Comparison of ENCODE assay signal across 9 cellular contexts in genomic region chr3:83523470-83524073, GRCh38.
DNase-seq lines count a peak whose midpoint lies in the region; ATAC-seq, FAIRE-seq and TF ChIP-seq lines count a peak whose summit lies in the region.
"Had no signal": no experiment of that assay in that cellular context is flagged by ENCODE, and none has a peak within 500 bp of the region (broad histone marks: within the 10 kb centered on the region; RNA-seq: fewer than 3 reads in every experiment).

No MANE protein-coding gene starts in this region.

- H3K9me3 ChIP-seq in H1 (ENCODE audit: insufficient read depth in 2 of 2, low read depth in 1 of 2, low read length in 1 of 2) (no peaks in the 10 kb centered on the region), mucosa of descending colon (no peaks in the 10 kb centered on the region), sigmoid colon (no peaks in the 10 kb centered on the region)

- H3K27ac ChIP-seq in H1 (ENCODE audit: low read depth, low read length) (no peak overlapping the region), sigmoid colon (no peak overlapping the region)

- no peak overlapping the region for H3K56ac ChIP-seq in H1 (replicated peaks; ENCODE audit: insufficient read length, low read depth, low read length)

- no peaks in the 10 kb centered on the region for H3K23me2 ChIP-seq in H1 (ENCODE audit: low read depth, low read length)

- H3K36me3 ChIP-seq in H1 (ENCODE audit: control insufficient read depth in 2 of 4, insufficient read depth in 4 of 4, low read length in 3 of 4) (no peaks in the 10 kb centered on the region), mucosa of descending colon (ENCODE audit: low read depth) (no peaks in the 10 kb centered on the region), sigmoid colon (no peaks in the 10 kb centered on the region)

- H3K4me1 ChIP-seq in H1 (replicated peaks in 1 of 4; ENCODE audit: control insufficient read depth in 3 of 4, insufficient read depth in 4 of 4, low read length in 3 of 4) (no peaks in the 10 kb centered on the region), mucosa of descending colon (ENCODE audit: low read depth) (no peaks in the 10 kb centered on the region), sigmoid colon (no peaks in the 10 kb centered on the region)

- peak; percentile 97 for TF ChIP-seq RAD21 in H1 (IDR thresholded peaks at IDR 0.05 in 1 of 2, conservative IDR thresholded peaks at IDR 0.05 in 1 of 2; ENCODE audit: low read depth in 2 of 2, low read length in 2 of 2)

- no peak overlapping the region for H3K14ac ChIP-seq in H1 (ENCODE audit: insufficient read length)

- H2BK20ac ChIP-seq in H1 (ENCODE audit: low read length) = no peak overlapping the region

- H4K91ac ChIP-seq in H1 (replicated peaks; ENCODE audit: insufficient read length, low read length) = no peak overlapping the region

- no peak overlapping the region for H3K4me2 ChIP-seq in H1 (ENCODE audit: insufficient read depth in 1 of 2, low read depth in 2 of 2, low read length in 2 of 2)

- ATAC-seq in GM21367 (IDR thresholded peaks at IDR 0.05; ENCODE audit: unreplicated experiment) (peak; percentile 78), mucosa of descending colon (peak; percentile 47)

- TF ChIP-seq EP300 in H1 (IDR thresholded peaks at IDR 0.05; ENCODE audit: borderline replicate concordance in 1 of 2, low read depth in 2 of 2, low read length in 2 of 2) (no peak), sigmoid colon (IDR thresholded peaks at IDR 0.05) (no peak)

- POLR2A ChIA-PET in H1 (lab: Charles Lee; ENCODE audit: partially characterized antibody) = no interaction called here

- no peak for TF ChIP-seq POLR2A in H1 (IDR thresholded peaks at IDR 0.05; ENCODE audit: control extremely low read depth in 1 of 2, low read depth in 2 of 2, low read length in 2 of 2)
- TF ChIP-seq POLR2A in sigmoid colon (IDR thresholded peaks at IDR 0.05) = no peak

- no peak overlapping the region for H2AK5ac ChIP-seq in H1 (ENCODE audit: low read depth, low read length)

- H3K18ac ChIP-seq in H1 (ENCODE audit: extremely low read depth, low read length) = no peak overlapping the region

- 19% methylated on average over 7 of the region's 7 CpGs; no CpG with 5 or more reads in 1 of the 2 experiments for WGBS in H1 (ENCODE audit: extremely low coverage in 1 of 2, insufficient coverage in 1 of 2, insufficient read length in 1 of 2, insufficient replicate concordance in 2 of 2, low coverage in 1 of 2, low lambda C conversion rate in 2 of 2, missing lambda C conversion rate in 1 of 2), 2 experiments
- WGBS in sigmoid colon, 2 donors = 8 to 10% methylated on average over 7 of the region's 7 CpGs

- peak; percentile 31 to 87 (median 67) for TF ChIP-seq CTCF in H1 (IDR thresholded peaks at IDR 0.05; ENCODE audit: control extremely low read depth in 1 of 3, insufficient read depth in 1 of 3, low read depth in 1 of 3, low read length in 3 of 3)
- TF ChIP-seq CTCF in mucosa of descending colon (IDR thresholded peaks at IDR 0.05) = no peak
- TF ChIP-seq CTCF in sigmoid colon (IDR thresholded peaks at IDR 0.05) = peak in 2 of 4 experiments; percentile 18 to 31

- no peak overlapping the region for H4K8ac ChIP-seq in H1 (ENCODE audit: extremely low read depth, insufficient read depth, low read length)

- H3K27me3 ChIP-seq in H1 (replicated peaks in 1 of 4; ENCODE audit: control insufficient read depth in 3 of 4, extremely low read depth in 1 of 4, insufficient read depth in 3 of 4, low read length in 3 of 4) (no peaks in the 10 kb centered on the region), sigmoid colon (no peaks in the 10 kb centered on the region)

- no peak overlapping the region for H3K4ac ChIP-seq in H1 (replicated peaks; ENCODE audit: insufficient read length, low read depth, low read length)

- H2AFZ ChIP-seq in H1 (ENCODE audit: low read length) = no peak overlapping the region

- no peak overlapping the region for H3K4me3 ChIP-seq in H1 (ENCODE audit: extremely low read depth in 1 of 4, insufficient read depth in 2 of 4, low read depth in 3 of 4, low read length in 4 of 4)
- no peak overlapping the region for H3K4me3 ChIP-seq in mucosa of descending colon
- H3K4me3 ChIP-seq in sigmoid colon = no peak overlapping the region

- H2BK12ac ChIP-seq in H1 (ENCODE audit: low read depth, low read length) = no peak overlapping the region

- H4K5ac ChIP-seq in H1 (ENCODE audit: insufficient read length, low read depth, low read length) = no peak overlapping the region

- intact Hi-C loops in mucosa of descending colon (cut with DNase I, micrococcal nuclease) = no loop called here
- intact Hi-C loops in sigmoid colon (cut with DNase I) = no loop called here

- no peak overlapping the region for H3K23ac ChIP-seq in H1 (ENCODE audit: insufficient read length)

- DNase-seq in DMS53 treated with DMSO at 0.1 percent for 48 hours (lab: John Stamatoyannopoulos, UW; ENCODE audit: unreplicated experiment) (peak; percentile 12), HS-27A (ENCODE audit: low read depth) (peak; percentile 69), NOMO-1 treated with dmso at 0.1 percent for 144 hours (lab: John Stamatoyannopoulos, UW; ENCODE audit: unreplicated experiment) (peak; percentile 21), H1 (ENCODE audit: low read depth in 1 of 2, low spot score in 2 of 2) (peak; percentile 36 to 54), mucosa of descending colon (peak in 1 of 3 donors; percentile 31), NCI-H2196 treated with DMSO at 0.1 percent for 48 hours (lab: John Stamatoyannopoulos, UW; ENCODE audit: unreplicated experiment) (no peak), sigmoid colon (no peak)
- DNase-seq: IMR-90 had no signal

- H2BK120ac ChIP-seq in H1 (replicated peaks; ENCODE audit: low read depth, low read length) = no peak overlapping the region

- CTCF ChIA-PET in H1 (lab: Charles Lee; ENCODE audit: partially characterized antibody) = interaction anchor here (0.7 kb wide), 1 partner anchor 869 kb away, joined by 3 read pairs; no protein-coding TSS in a partner anchor

- no peak overlapping the region for H2BK5ac ChIP-seq in H1 (ENCODE audit: low read depth, low read length)

- peak; percentile 99 for FAIRE-seq in H1 (lab: Jason Lieb, UNC)

- no peak overlapping the region for H2BK15ac ChIP-seq in H1 (ENCODE audit: low read length)

- no peaks in the 10 kb centered on the region for H4K20me1 ChIP-seq in H1 (replicated peaks in 1 of 2; ENCODE audit: control insufficient read depth in 1 of 2, insufficient read depth in 2 of 2, low read length in 2 of 2)

- H3K79me1 ChIP-seq in H1 (ENCODE audit: low read depth, low read length) = no peaks in the 10 kb centered on the region

- no peaks in the 10 kb centered on the region for H3K79me2 ChIP-seq in H1 (ENCODE audit: control insufficient read depth in 1 of 2, insufficient read depth in 2 of 2, low read length in 2 of 2)

- no peak overlapping the region for H3K9ac ChIP-seq in H1 (replicated peaks in 1 of 4; ENCODE audit: extremely low read depth in 1 of 4, low read depth in 3 of 4, low read length in 3 of 4)

TF ChIP-seq in H1, 55 proteins besides CTCF, POLR2A, EP300 and RAD21:
- TF ChIP-seq POU5F1 (IDR thresholded peaks at IDR 0.05; ENCODE audit: low read depth, low read length) = no peak
- TF ChIP-seq CEBPB (IDR thresholded peaks at IDR 0.05; ENCODE audit: low read depth, low read length) = no peak
- no peak for TF ChIP-seq ASH2L (IDR thresholded peaks at IDR 0.05; ENCODE audit: low read length)
- no peak for TF ChIP-seq KDM5A (IDR thresholded peaks at IDR 0.05; ENCODE audit: low read length)
- TF ChIP-seq E2F6 (IDR thresholded peaks at IDR 0.05) = no peak
- TF ChIP-seq EGR1 (IDR thresholded peaks at IDR 0.05; ENCODE audit: borderline replicate concordance, low read depth, low read length) = no peak
- no peak for TF ChIP-seq SP1 (IDR thresholded peaks at IDR 0.05; ENCODE audit: low read depth, low read length)
- TF ChIP-seq NANOG (IDR thresholded peaks at IDR 0.05; ENCODE audit: insufficient read depth, low read depth, low read length, poor library complexity, severe bottlenecking) = no peak

Comparison
In these comparisons a context has a peak if more than half of its experiments do, and no peak if none do; other contexts are left out.
1. DNase-seq: peak in DMS53 treated with DMSO at 0.1 percent for 48 hours (single experiment), HS-27A (single experiment), NOMO-1 treated with dmso at 0.1 percent for 144 hours (single experiment) and H1 (2 of 2); none in NCI-H2196 treated with DMSO at 0.1 percent for 48 hours (single experiment) and sigmoid colon (single experiment).